ENCODE assay signal across 18 cellular contexts in genomic region chr12:50615534-50616296, GRCh38.
DNase-seq lines count a peak whose midpoint lies in the region; ATAC-seq and TF ChIP-seq lines count a peak whose summit lies in the region.
"Had no signal": no experiment of that assay in that cellular context is flagged by ENCODE, and none has a peak within 500 bp of the region (broad histone marks: within the 10 kb centered on the region; RNA-seq: fewer than 3 reads in every experiment).

No MANE protein-coding gene starts in this region.

- CTCF ChIA-PET in Panc1 (lab: Charles Lee) = no interaction called here

- peak overlapping the region; percentile 9 for H3K27ac ChIP-seq in Panc1 (ENCODE audit: low read length)
- H3K27ac ChIP-seq in mesodermal cell (ENCODE audit: low read depth, low read length, severe bottlenecking) = peak overlapping the region; percentile 93
- H3K27ac ChIP-seq in coronary artery = no peak overlapping the region
- peak overlapping the region in 1 of 4 donors; percentile 18 for H3K27ac ChIP-seq in tibial nerve
- H3K27ac ChIP-seq: left lung had no signal

- DNase-seq in G401 (ENCODE audit: low spot score) = peak; percentile 76
- peak; percentile 56 for DNase-seq in Panc1 (ENCODE audit: low read depth, low spot score)
- no peak for DNase-seq in chondrocyte (ENCODE audit: low spot score)
- DNase-seq in coronary artery (ENCODE audit: low spot score) = no peak
- DNase-seq in activated CD4-positive, alpha-beta T cell treated with anti-CD3 and anti-CD28 coated beads for 4 hours = no peak
- DNase-seq in tibial nerve (ENCODE audit: low spot score in 2 of 2) = no peak
- DNase-seq: heart left ventricle; left lung; naive thymus-derived CD8-positive, alpha-beta T cell; NCI-H1092; NCI-H446 treated with DMSO at 0.1 percent for 48 hours; stimulated activated CD4-positive, alpha-beta T cell treated with anti-CD3 and anti-CD28 coated beads, Interleukin-4, amount 100 ng/mL, for 24 hours; uterus had no signal

- no peaks in the 10 kb centered on the region for H3K27me3 Mint-ChIP-seq in chondrocyte (ENCODE audit: low read depth)
- H3K27me3 Mint-ChIP-seq: activated T-helper 17 cell treated with anti-CD3 and anti-CD28 coated beads, Interleukin-2, amount 50 U/mL, for 72 hours; naive thymus-derived CD8-positive, alpha-beta T cell had no signal

- H3K4me3 ChIP-seq in Panc1 (ENCODE audit: low read depth in 2 of 2, low read length in 2 of 2) (no peak overlapping the region), mesodermal cell (ENCODE audit: extremely low read depth, insufficient read depth, low read length, poor library complexity, severe bottlenecking) (no peak overlapping the region), coronary artery (no peak overlapping the region), tibial nerve (no peak overlapping the region)
- H3K4me3 ChIP-seq: heart left ventricle, left lung, uterus had no signal

- POLR2A ChIA-PET in Panc1 (lab: Charles Lee) = interaction anchor here (0.6 kb wide), 1 partner anchor 53 kb away, joined by 4 read pairs; no protein-coding TSS in a partner anchor

- in situ Hi-C loops in G401 (cut with HindIII; ENCODE audit: low sequenced_read_pairs) (no loop called here), Panc1 (cut with HindIII; ENCODE audit: low pct_unique_long_range_greater_than_20kb, low sequenced_read_pairs) (no loop called here)

- TF ChIP-seq EP300 in tibial nerve (IDR thresholded peaks at IDR 0.05) = no peak

- 96 to 97% methylated on average over 3 to 4 of the region's 5 CpGs for WGBS in mesodermal cell (ENCODE audit: insufficient coverage in 2 of 2), 2 experiments
- 81 to 85% methylated on average over 5 of the region's 5 CpGs for WGBS in tibial nerve, 2 donors

- H3K27ac Mint-ChIP-seq in chondrocyte (ENCODE audit: unreplicated experiment) = peak overlapping the region; percentile 78
- H3K27ac Mint-ChIP-seq: activated T-helper 17 cell treated with anti-CD3 and anti-CD28 coated beads, Interleukin-2, amount 50 U/mL, for 72 hours; stimulated activated effector memory CD8-positive, alpha-beta T cell treated with anti-CD3 and anti-CD28 coated beads, Interleukin-12 subunit alpha, Interleukin-12 subunit beta, amount 100 ng/mL, for 72 hours; T-helper 1 cell treated with Interleukin-12 subunit alpha and Interleukin-12 subunit beta and Interleukin-4 antibody, amounts not matched to agents 30 μg/mL and 1 μg/mL, for 36 hours had no signal

- ATAC-seq in Panc1 (0 out of 2 replicates have a peak, but pooled peaks have one; percentile 4), HG02840 (IDR thresholded peaks at IDR 0.05; ENCODE audit: low FRiP score, unreplicated experiment) (no peak)
- ATAC-seq: activated T-helper 17 cell treated with anti-CD3 and anti-CD28 coated beads, Interleukin-2, amount 50 U/mL, for 72 hours; heart left ventricle; left lung; naive thymus-derived CD8-positive, alpha-beta T cell; stimulated activated effector memory CD8-positive, alpha-beta T cell treated with anti-CD3 and anti-CD28 coated beads, Interleukin-12 subunit alpha, Interleukin-12 subunit beta, amount 100 ng/mL, for 72 hours had no signal

- H3K4me1 Mint-ChIP-seq in chondrocyte (ENCODE audit: low read depth) = peaks cover 44% of the 10 kb centered on the region

- H3K36me3 ChIP-seq in Panc1 (ENCODE audit: control insufficient read depth, insufficient read depth, low read length) = no peaks in the 10 kb centered on the region
- H3K36me3 ChIP-seq in mesodermal cell (ENCODE audit: control insufficient read depth, insufficient read depth, low read length) = no peaks in the 10 kb centered on the region
- H3K36me3 ChIP-seq in tibial nerve = no peaks in the 10 kb centered on the region
- H3K36me3 ChIP-seq: heart left ventricle, left lung, uterus had no signal

- H3K36me3 Mint-ChIP-seq in chondrocyte (ENCODE audit: low read depth) = no peaks in the 10 kb centered on the region
- H3K36me3 Mint-ChIP-seq: stimulated activated effector memory CD8-positive, alpha-beta T cell treated with anti-CD3 and anti-CD28 coated beads, Interleukin-12 subunit alpha, Interleukin-12 subunit beta, amount 100 ng/mL, for 72 hours had no signal

- no TSS peak for BruUV-seq in Panc1 (replicated peaks; lab: Mats Ljungman, UMichigan)

- H3K27me3 ChIP-seq in Panc1 (ENCODE audit: control insufficient read depth, insufficient read depth, low read length) (no peaks in the 10 kb centered on the region), tibial nerve (no peaks in the 10 kb centered on the region)
- H3K27me3 ChIP-seq: heart left ventricle, left lung, uterus had no signal

- H3K9me3 ChIP-seq in Panc1 (ENCODE audit: control insufficient read depth, insufficient read depth, low read depth, low read length) (no peaks in the 10 kb centered on the region), mesodermal cell (ENCODE audit: control insufficient read depth, low read length) (no peaks in the 10 kb centered on the region), tibial nerve (no peaks in the 10 kb centered on the region)
- H3K9me3 ChIP-seq: heart left ventricle, left lung, uterus had no signal

- no peak for TF ChIP-seq CTCF in Panc1 (IDR thresholded peaks at IDR 0.05)
- TF ChIP-seq CTCF in chondrocyte (IDR thresholded peaks at IDR 0.05) = no peak
- TF ChIP-seq CTCF in coronary artery (IDR thresholded peaks at IDR 0.05) = no peak
- TF ChIP-seq CTCF in tibial nerve (IDR thresholded peaks at IDR 0.05) = no peak

- H3K4me3 Mint-ChIP-seq in chondrocyte (ENCODE audit: unreplicated experiment) = no peak overlapping the region
- H3K4me3 Mint-ChIP-seq: activated T-helper 17 cell treated with anti-CD3 and anti-CD28 coated beads, Interleukin-2, amount 50 U/mL, for 72 hours; naive thymus-derived CD8-positive, alpha-beta T cell; stimulated activated effector memory CD8-positive, alpha-beta T cell treated with anti-CD3 and anti-CD28 coated beads, Interleukin-12 subunit alpha, Interleukin-12 subunit beta, amount 100 ng/mL, for 72 hours; T-helper 1 cell treated with Interleukin-12 subunit alpha and Interleukin-12 subunit beta and Interleukin-4 antibody, amounts not matched to agents 30 μg/mL and 1 μg/mL, for 36 hours had no signal

- H3K4me1 ChIP-seq in Panc1 (ENCODE audit: control insufficient read depth, insufficient read depth, low read length) (peaks cover 65% of the 10 kb centered on the region), mesodermal cell (ENCODE audit: control insufficient read depth, insufficient read depth, low read length, poor library complexity, severe bottlenecking) (peaks cover 71% of the 10 kb centered on the region), tibial nerve (peaks cover 0 to 88% (median 43%) of the 10 kb centered on the region in 4 donors)

- H3K9me3 Mint-ChIP-seq in chondrocyte (ENCODE audit: low read depth) = no peaks in the 10 kb centered on the region
- H3K9me3 Mint-ChIP-seq: activated T-helper 17 cell treated with anti-CD3 and anti-CD28 coated beads, Interleukin-2, amount 50 U/mL, for 72 hours; naive thymus-derived CD8-positive, alpha-beta T cell; stimulated activated effector memory CD8-positive, alpha-beta T cell treated with anti-CD3 and anti-CD28 coated beads, Interleukin-12 subunit alpha, Interleukin-12 subunit beta, amount 100 ng/mL, for 72 hours; T-helper 1 cell treated with Interleukin-12 subunit alpha and Interleukin-12 subunit beta and Interleukin-4 antibody, amounts not matched to agents 30 μg/mL and 1 μg/mL, for 36 hours had no signal

- intact Hi-C loops in Panc1 (cut with micrococcal nuclease; ENCODE audit: unreplicated experiment) = no loop called here

- no peak for TF ChIP-seq POLR2A in tibial nerve (IDR thresholded peaks at IDR 0.05)

Comparison
In these comparisons a context has a peak if more than half of its experiments do, and no peak if none do; other contexts are left out.
1. DNase-seq: peak in G401 (single experiment) and Panc1 (single experiment); none in chondrocyte (single experiment), coronary artery (single experiment), activated CD4-positive, alpha-beta T cell treated with anti-CD3 and anti-CD28 coated beads for 4 hours (0 of 2) and tibial nerve (0 of 2).
2. H3K27ac ChIP-seq: peak in Panc1 (single experiment) and mesodermal cell (single experiment); none in coronary artery (0 of 2).